In genomic region chr2:158457092-158457825, GRCh38 we compare ENCODE assay signal across 8 cellular contexts. TPM values are rescaled to one million over a fixed set of nuclear protein-coding genes. Genes with fewer than 3 reads are reported as not detected.
DNase-seq lines count a peak whose midpoint lies in the region; ATAC-seq lines count a peak whose summit lies in the region.

No MANE protein-coding gene starts in this region.

- H3K4me3 Mint-ChIP-seq in activated naive CD8-positive, alpha-beta T cell treated with anti-CD3 and anti-CD28 coated beads, Interleukin-2, amount 10 ng/mL, durations not matched to agents 7 days and 5 days, result peak overlapping the region; percentile 91

- H3K36me3 Mint-ChIP-seq in activated naive CD8-positive, alpha-beta T cell treated with anti-CD3 and anti-CD28 coated beads, Interleukin-2, amount 10 ng/mL, durations not matched to agents 7 days and 5 days, result peaks cover 2% of the 10 kb centered on the region

- intact Hi-C loops in left cardiac atrium (cut with DNase I), result loop anchor here (5.0 to 10.0 kb wide), 3 partner anchors 272 to 295 kb away; no protein-coding TSS in a partner anchor
- intact Hi-C loops in posterior vena cava (cut with DNase I), result no loop called here

- WGBS in HUES64, result under 1% methylated on average over 84 of the region's 84 CpGs
- WGBS in urinary bladder, result under 1% methylated on average over 84 of the region's 84 CpGs

- H3K36me3 ChIP-seq in HUES64 (ENCODE audit: insufficient read depth, low read length) (peaks cover 6% of the 10 kb centered on the region), urinary bladder (ENCODE audit: insufficient read depth) (peaks cover 2% of the 10 kb centered on the region)

- H3K27me3 Mint-ChIP-seq in activated naive CD8-positive, alpha-beta T cell treated with anti-CD3 and anti-CD28 coated beads, Interleukin-2, amount 10 ng/mL, durations not matched to agents 7 days and 5 days, result peaks cover 30% of the 10 kb centered on the region

- ATAC-seq in GM21528 (IDR thresholded peaks at IDR 0.05; ENCODE audit: low FRiP score, unreplicated experiment) (peak; percentile 47), left cardiac atrium (peak; percentile 59 to 60)
- ATAC-seq in activated naive CD8-positive, alpha-beta T cell treated with anti-CD3 and anti-CD28 coated beads, Interleukin-2, amount 10 ng/mL, durations not matched to agents 7 days and 5 days (ENCODE audit: low read depth), result peak; percentile 43

- DNase-seq in DMS79 treated with DMSO at 0.1 percent for 48 hours (lab: John Stamatoyannopoulos, UW), result peak; percentile 71
- peak; percentile 53 for DNase-seq in SKM-1 (lab: John Stamatoyannopoulos, UW; ENCODE audit: unreplicated experiment)
- peak; percentile 77 for DNase-seq in activated naive CD8-positive, alpha-beta T cell treated with anti-CD3 and anti-CD28 coated beads, Interleukin-2, amount 10 ng/mL, durations not matched to agents 7 days and 5 days
- peak; percentile 73 for DNase-seq in left cardiac atrium
- DNase-seq in posterior vena cava (ENCODE audit: low spot score), result peak; percentile 89

- no peaks in the 10 kb centered on the region for H3K27me3 ChIP-seq in HUES64 (ENCODE audit: insufficient read depth, low read length)

- no peaks in the 10 kb centered on the region for H3K9me3 Mint-ChIP-seq in activated naive CD8-positive, alpha-beta T cell treated with anti-CD3 and anti-CD28 coated beads, Interleukin-2, amount 10 ng/mL, durations not matched to agents 7 days and 5 days

- POLR2A ChIA-PET in activated naive CD8-positive, alpha-beta T cell treated with anti-CD3 and anti-CD28 coated beads, Interleukin-2, amount 10 ng/mL, durations not matched to agents 7 days and 5 days (lab: Charles Lee), result interaction anchor here (1.4 kb wide), 1 partner anchor 557 kb away, joined by 3 read pairs; no protein-coding TSS in a partner anchor

- H3K9me3 ChIP-seq in HUES64 (ENCODE audit: insufficient read depth, low read depth, low read length), result no peaks in the 10 kb centered on the region

- peaks cover 23% of the 10 kb centered on the region for H3K4me1 Mint-ChIP-seq in activated naive CD8-positive, alpha-beta T cell treated with anti-CD3 and anti-CD28 coated beads, Interleukin-2, amount 10 ng/mL, durations not matched to agents 7 days and 5 days

- peak overlapping the region; percentile 81 for H3K27ac Mint-ChIP-seq in activated naive CD8-positive, alpha-beta T cell treated with anti-CD3 and anti-CD28 coated beads, Interleukin-2, amount 10 ng/mL, durations not matched to agents 7 days and 5 days

- peak overlapping the region; percentile 97 for H3K9ac ChIP-seq in HUES64 (ENCODE audit: low read depth, low read length)

- H3K27ac ChIP-seq in HUES64 (ENCODE audit: low read depth, low read length), result peak overlapping the region; percentile 96
- peak overlapping the region; percentile 80 for H3K27ac ChIP-seq in urinary bladder (ENCODE audit: low read depth)

- H3K4me3 ChIP-seq in HUES64 (ENCODE audit: low read length) (peak overlapping the region; percentile 70), urinary bladder (ENCODE audit: low read depth, low read length) (peak overlapping the region; percentile 88)

- peaks cover 31% of the 10 kb centered on the region for H3K4me1 ChIP-seq in HUES64 (ENCODE audit: insufficient read depth, low read length)
- H3K4me1 ChIP-seq in urinary bladder (ENCODE audit: insufficient read depth), result no peaks in the 10 kb centered on the region

RNA-seq across cellular contexts. Expression of gene PKP4, which starts 0.5 kb away (rescaled TPM):
- polyA plus RNA-seq in HUES64 (2013, experiment 1 of 2), result 50.3 TPM
- polyA plus RNA-seq in HUES64 (2013, experiment 2 of 2), result 48.5 TPM
- 10 to 100 TPM; 37.0 to 37.8 TPM for total RNA-seq in activated naive CD8-positive, alpha-beta T cell treated with anti-CD3 and anti-CD28 coated beads, Interleukin-2, amount 10 ng/mL, durations not matched to agents 7 days and 5 days
- 10 to 100 TPM; 62.5 to 64.8 TPM for total RNA-seq in left cardiac atrium
- 10 to 100 TPM; 44.7 to 56.5 TPM for total RNA-seq in posterior vena cava
- total RNA-seq in urinary bladder, result 83.4 TPM
- polyA plus RNA-seq in urinary bladder, result 23.7 TPM

RNA-seq across cellular contexts. Expression of gene CCDC148, which starts 0.7 kb away (rescaled TPM):
- 0.50 TPM for polyA plus RNA-seq in HUES64 (2013, experiment 1 of 2)
- polyA plus RNA-seq in HUES64 (2013, experiment 2 of 2), result 1.4 TPM
- not detected for total RNA-seq in activated naive CD8-positive, alpha-beta T cell treated with anti-CD3 and anti-CD28 coated beads, Interleukin-2, amount 10 ng/mL, durations not matched to agents 7 days and 5 days
- 1 to 10 TPM; 1.1 to 2.0 TPM for total RNA-seq in left cardiac atrium
- total RNA-seq in posterior vena cava, result under 1 TPM; 0.43 to 0.79 TPM
- total RNA-seq in urinary bladder, result 5.3 TPM
- 0.28 TPM for polyA plus RNA-seq in urinary bladder

Comparison
In these comparisons a context has a peak if more than half of its experiments do, and no peak if none do; other contexts are left out.
1. Peak in every context shown above with its lines: DNase-seq, ATAC-seq, H3K4me3 ChIP-seq and H3K27ac ChIP-seq.
2. intact Hi-C loops: an anchor here in left cardiac atrium (5.0 to 10.0 kb wide); none called in posterior vena cava.